Comparison of ENCODE assay signal across 21 cellular contexts in genomic region chr2:62426005-62426912, GRCh38.
DNase-seq lines count a peak whose midpoint lies in the region; ATAC-seq lines count a peak whose summit lies in the region.
"Had no signal": no experiment of that assay in that cellular context is flagged by ENCODE, and none has a peak within 500 bp of the region (broad histone marks: within the 10 kb centered on the region; RNA-seq: fewer than 3 reads in every experiment).

No MANE protein-coding gene starts in this region.

- DNase-seq in myocyte (ENCODE audit: low read depth) (peak; percentile 72), amniotic stem cell (lab: John Stamatoyannopoulos, UW) (no peak), SW 1271 (lab: John Stamatoyannopoulos, UW) (no peak)
- DNase-seq: ACHN; AML-193; CD4-positive, CD25-positive, alpha-beta regulatory T cell; DMS53; H9; NCI-H1417 treated with DMSO at 0.1 percent for 48 hours; NCI-H2029; NCI-H2171; NCI-H446; NCI-H69; OCI-M1; RPMI8226 had no signal

- no peaks in the 10 kb centered on the region for H3K4me1 Mint-ChIP-seq in activated T-helper 17 cell treated with anti-CD3 and anti-CD28 coated beads, Interleukin-2, amount 50 U/mL, for 72 hours
- H3K4me1 Mint-ChIP-seq: CD4-positive, CD25-positive, alpha-beta regulatory T cell had no signal

- no peak overlapping the region for H3K27ac Mint-ChIP-seq in activated T-helper 17 cell treated with anti-CD3 and anti-CD28 coated beads, Interleukin-2, amount 50 U/mL, for 72 hours
- H3K27ac Mint-ChIP-seq: H9 had no signal

- H3K27me3 Mint-ChIP-seq in activated T-helper 17 cell treated with anti-CD3 and anti-CD28 coated beads, Interleukin-2, amount 50 U/mL, for 72 hours = no peaks in the 10 kb centered on the region

- H3K9me3 ChIP-seq in BLaER1 = peaks cover 3% of the 10 kb centered on the region; the same call in 1 of the 2 replicates
- H3K9me3 ChIP-seq in esophagus (ENCODE audit: control insufficient read depth in 2 of 2, insufficient read depth in 1 of 2, low read depth in 1 of 2, low read length in 1 of 2) = no peaks in the 10 kb centered on the region
- no peaks in the 10 kb centered on the region for H3K9me3 ChIP-seq in skeletal muscle tissue (ENCODE audit: control insufficient read depth in 3 of 3, low read length in 3 of 3)
- H3K9me3 ChIP-seq: SJSA1 had no signal

- H3K9ac ChIP-seq in BLaER1 (no peak overlapping the region), skeletal muscle tissue (ENCODE audit: low read depth in 1 of 3, low read length in 3 of 3) (peak overlapping the region; percentile 28 to 63 (median 48))

- no peaks in the 10 kb centered on the region for H4K20me1 ChIP-seq in BLaER1

- H3K4me1 ChIP-seq in BLaER1 (peaks cover 9% of the 10 kb centered on the region; the same call in 1 of the 2 replicates), esophagus (ENCODE audit: control insufficient read depth in 2 of 2, insufficient read depth in 2 of 2, low read length in 1 of 2) (peaks cover 0 to 20% of the 10 kb centered on the region in 2 donors), skeletal muscle tissue (ENCODE audit: control insufficient read depth in 3 of 3, insufficient read depth in 3 of 3, low read length in 3 of 3) (peaks cover 17 to 19% (median 17%) of the 10 kb centered on the region in 3 donors)
- H3K4me1 ChIP-seq: SJSA1 had no signal

- H3K36me3 ChIP-seq in BLaER1 = no peaks in the 10 kb centered on the region
- H3K36me3 ChIP-seq in esophagus (ENCODE audit: control insufficient read depth in 2 of 2, insufficient read depth in 2 of 2, low read length in 1 of 2) = no peaks in the 10 kb centered on the region
- no peaks in the 10 kb centered on the region for H3K36me3 ChIP-seq in skeletal muscle tissue (ENCODE audit: control insufficient read depth in 3 of 3, insufficient read depth in 3 of 3, low read length in 3 of 3)
- H3K36me3 ChIP-seq: SJSA1 had no signal

- WGBS in esophagus, 2 donors = 74 to 81% methylated on average over 18 of the region's 18 CpGs

- H3K36me3 Mint-ChIP-seq in activated T-helper 17 cell treated with anti-CD3 and anti-CD28 coated beads, Interleukin-2, amount 50 U/mL, for 72 hours (ENCODE audit: low read depth) = no peaks in the 10 kb centered on the region
- H3K36me3 Mint-ChIP-seq: CD4-positive, CD25-positive, alpha-beta regulatory T cell had no signal

- H3K4me3 Mint-ChIP-seq in activated T-helper 17 cell treated with anti-CD3 and anti-CD28 coated beads, Interleukin-2, amount 50 U/mL, for 72 hours = no peak overlapping the region
- H3K4me3 Mint-ChIP-seq: CD4-positive, CD25-positive, alpha-beta regulatory T cell; H9 had no signal

- H3K4me2 ChIP-seq in BLaER1 = 0 out of 2 replicates have a peak overlapping the region, but pooled peaks have one; percentile 12

- no peak for ATAC-seq in activated T-helper 17 cell treated with anti-CD3 and anti-CD28 coated beads, Interleukin-2, amount 50 U/mL, for 72 hours (replicated peaks)
- ATAC-seq: K562 had no signal

- H3K27me3 ChIP-seq in BLaER1 (no peaks in the 10 kb centered on the region), esophagus (ENCODE audit: control insufficient read depth in 1 of 2, insufficient read depth in 2 of 2, low read length in 2 of 2) (no peaks in the 10 kb centered on the region), skeletal muscle tissue (ENCODE audit: control insufficient read depth in 3 of 3, insufficient read depth in 3 of 3, low read length in 3 of 3) (no peaks in the 10 kb centered on the region)
- H3K27me3 ChIP-seq: SJSA1 had no signal

- no peaks in the 10 kb centered on the region for H3K9me3 Mint-ChIP-seq in activated T-helper 17 cell treated with anti-CD3 and anti-CD28 coated beads, Interleukin-2, amount 50 U/mL, for 72 hours

- H3K4me3 ChIP-seq in BLaER1 (no peak overlapping the region), esophagus (ENCODE audit: low read depth in 1 of 2, low read length in 2 of 2) (no peak overlapping the region), skeletal muscle tissue (ENCODE audit: low read length in 3 of 3) (peak overlapping the region; percentile 24 to 44 (median 25))
- H3K4me3 ChIP-seq: K562, SJSA1 had no signal

- no peak overlapping the region for H3K27ac ChIP-seq in BLaER1
- peak overlapping the region; percentile 14 to 62 for H3K27ac ChIP-seq in esophagus (ENCODE audit: low read depth in 2 of 2, low read length in 1 of 2)
- peak overlapping the region; percentile 55 for H3K27ac ChIP-seq in skeletal muscle tissue (ENCODE audit: low read depth, low read length)
- H3K27ac ChIP-seq: SJSA1 had no signal

Comparison
In these comparisons a context has a peak if more than half of its experiments do, and no peak if none do; other contexts are left out.
1. H3K4me3 ChIP-seq: peak in skeletal muscle tissue (3 of 3); none in BLaER1 (single experiment) and esophagus (0 of 2).